ENCODE assay signal across 22 cellular contexts in genomic region chr20:19251506-19251905, GRCh38. TPM values are rescaled to one million over a fixed set of nuclear protein-coding genes. Genes with fewer than 3 reads are reported as not detected.
"Had no signal": no experiment of that assay in that cellular context is flagged by ENCODE, and none has a peak within 500 bp of the region (broad histone marks: within the 10 kb centered on the region; RNA-seq: fewer than 3 reads in every experiment).

No MANE protein-coding gene starts in this region.

- H3K27ac Mint-ChIP-seq: activated CD4-positive, alpha-beta T cell treated with anti-CD3 and anti-CD28 coated beads for 36 hours; activated naive CD4-positive, alpha-beta T cell treated with anti-CD3 and anti-CD28 coated beads, Interleukin-2, amount 10 ng/mL, durations not matched to agents 7 days and 5 days; effector memory CD8-positive, alpha-beta T cell; natural killer cell treated with Interleukin-12 subunit alpha and Interleukin-12 subunit beta and Interleukin-15 and Interleukin-18, amount 100 ng/mL, for 72 hours; stimulated activated effector memory CD8-positive, alpha-beta T cell treated with anti-CD3 and anti-CD28 coated beads, Interleukin-12 subunit alpha, Interleukin-12 subunit beta, amount 100 ng/mL, for 72 hours; stimulated activated naive CD8-positive, alpha-beta T cell treated with anti-CD3 and anti-CD28 coated beads, Interleukin-15, Interleukin-2, amounts not matched to agents 100 ng/mL and 50 ng/mL, for 24 hours; T-helper 2 cell treated with Interferon-gamma antibody and Interleukin-4, amounts not matched to agents 5 μg/mL and 100 μg/mL, for 36 hours had no signal

- H3K36me3 Mint-ChIP-seq: activated naive CD4-positive, alpha-beta T cell treated with anti-CD3 and anti-CD28 coated beads, Interleukin-2, amount 10 ng/mL, durations not matched to agents 7 days and 5 days; natural killer cell treated with Interleukin-12 subunit alpha and Interleukin-12 subunit beta and Interleukin-15 and Interleukin-18, amount 100 ng/mL, for 72 hours; stimulated activated effector memory CD8-positive, alpha-beta T cell treated with anti-CD3 and anti-CD28 coated beads, Interleukin-12 subunit alpha, Interleukin-12 subunit beta, amount 100 ng/mL, for 72 hours had no signal

- H3K36me3 ChIP-seq: brain microvascular endothelial cell, left ventricle myocardium inferior, tibial artery had no signal

- H3K9me3 ChIP-seq: left ventricle myocardium inferior, mucosa of descending colon, tibial artery had no signal

- H3K4me1 Mint-ChIP-seq: activated CD4-positive, alpha-beta T cell treated with anti-CD3 and anti-CD28 coated beads for 36 hours; activated naive CD4-positive, alpha-beta T cell treated with anti-CD3 and anti-CD28 coated beads, Interleukin-2, amount 10 ng/mL, durations not matched to agents 7 days and 5 days; stimulated activated effector memory CD8-positive, alpha-beta T cell treated with anti-CD3 and anti-CD28 coated beads, Interleukin-12 subunit alpha, Interleukin-12 subunit beta, amount 100 ng/mL, for 72 hours had no signal

- ATAC-seq: activated CD4-positive, alpha-beta T cell treated with anti-CD3 and anti-CD28 coated beads for 36 hours; effector memory CD8-positive, alpha-beta T cell; mucosa of descending colon; natural killer cell treated with Interleukin-12 subunit alpha and Interleukin-12 subunit beta and Interleukin-15 and Interleukin-18, amount 100 ng/mL, for 72 hours; stimulated activated effector memory CD8-positive, alpha-beta T cell treated with anti-CD3 and anti-CD28 coated beads, Interleukin-12 subunit alpha, Interleukin-12 subunit beta, amount 100 ng/mL, for 72 hours had no signal

- H3K27me3 ChIP-seq: brain microvascular endothelial cell, tibial artery had no signal

- H3K4me3 ChIP-seq: left ventricle myocardium inferior, mucosa of descending colon, tibial artery had no signal

- DNase-seq: activated CD4-positive, alpha-beta T cell treated with anti-CD3 and anti-CD28 coated beads for 36 hours; activated CD4-positive, alpha-beta T cell treated with anti-CD3 and anti-CD28 coated beads, Interleukin-2, amount 50 U/mL, for 48 hours; activated CD4-positive, CD25-positive, alpha-beta regulatory T cell; activated CD8-positive, alpha-beta memory T cell treated with anti-CD3 and anti-CD28 coated beads for 24 hours; activated effector memory CD4-positive, alpha-beta T cell treated with Interleukin-2 at 50 U/mL for 16 hours; activated naive CD4-positive, alpha-beta T cell treated with anti-CD3 and anti-CD28 coated beads, Interleukin-2, amount 10 ng/mL, durations not matched to agents 7 days and 5 days; amniotic stem cell; brain microvascular endothelial cell; cortex of kidney; effector memory CD8-positive, alpha-beta T cell; foreskin fibroblast; left ventricle myocardium inferior; mucosa of descending colon; posterior cingulate gyrus; right cardiac atrium; stimulated activated CD4-positive, alpha-beta T cell treated with anti-CD3 and anti-CD28 coated beads, Interleukin-4, amount 100 ng/mL, for 24 hours; T-helper 1 cell; tibial artery had no signal

- H3K27ac ChIP-seq: brain microvascular endothelial cell, left ventricle myocardium inferior, tibial artery had no signal

- H3K4me3 Mint-ChIP-seq: activated CD4-positive, alpha-beta T cell treated with anti-CD3 and anti-CD28 coated beads for 36 hours; activated naive CD4-positive, alpha-beta T cell treated with anti-CD3 and anti-CD28 coated beads, Interleukin-2, amount 10 ng/mL, durations not matched to agents 7 days and 5 days; effector memory CD8-positive, alpha-beta T cell; natural killer cell treated with Interleukin-12 subunit alpha and Interleukin-12 subunit beta and Interleukin-15 and Interleukin-18, amount 100 ng/mL, for 72 hours; stimulated activated effector memory CD8-positive, alpha-beta T cell treated with anti-CD3 and anti-CD28 coated beads, Interleukin-12 subunit alpha, Interleukin-12 subunit beta, amount 100 ng/mL, for 72 hours; stimulated activated naive CD8-positive, alpha-beta T cell treated with anti-CD3 and anti-CD28 coated beads, Interleukin-15, Interleukin-2, amounts not matched to agents 100 ng/mL and 50 ng/mL, for 24 hours; T-helper 2 cell treated with Interferon-gamma antibody and Interleukin-4, amounts not matched to agents 5 μg/mL and 100 μg/mL, for 36 hours had no signal

- H3K9me3 Mint-ChIP-seq: activated naive CD4-positive, alpha-beta T cell treated with anti-CD3 and anti-CD28 coated beads, Interleukin-2, amount 10 ng/mL, durations not matched to agents 7 days and 5 days; effector memory CD8-positive, alpha-beta T cell; natural killer cell treated with Interleukin-12 subunit alpha and Interleukin-12 subunit beta and Interleukin-15 and Interleukin-18, amount 100 ng/mL, for 72 hours; stimulated activated effector memory CD8-positive, alpha-beta T cell treated with anti-CD3 and anti-CD28 coated beads, Interleukin-12 subunit alpha, Interleukin-12 subunit beta, amount 100 ng/mL, for 72 hours; stimulated activated naive CD8-positive, alpha-beta T cell treated with anti-CD3 and anti-CD28 coated beads, Interleukin-15, Interleukin-2, amounts not matched to agents 100 ng/mL and 50 ng/mL, for 24 hours; T-helper 2 cell treated with Interferon-gamma antibody and Interleukin-4, amounts not matched to agents 5 μg/mL and 100 μg/mL, for 36 hours had no signal

- H3K27me3 Mint-ChIP-seq: activated naive CD4-positive, alpha-beta T cell treated with anti-CD3 and anti-CD28 coated beads, Interleukin-2, amount 10 ng/mL, durations not matched to agents 7 days and 5 days; stimulated activated naive CD8-positive, alpha-beta T cell treated with anti-CD3 and anti-CD28 coated beads, Interleukin-15, Interleukin-2, amounts not matched to agents 100 ng/mL and 50 ng/mL, for 24 hours had no signal

RNA-seq across cellular contexts. Expression of gene SLC24A3, which starts 39.1 kb away (rescaled TPM):
- total RNA-seq: activated CD4-positive, alpha-beta T cell treated with anti-CD3 and anti-CD28 coated beads for 36 hours had no signal
